In the genomic region with DNA sequence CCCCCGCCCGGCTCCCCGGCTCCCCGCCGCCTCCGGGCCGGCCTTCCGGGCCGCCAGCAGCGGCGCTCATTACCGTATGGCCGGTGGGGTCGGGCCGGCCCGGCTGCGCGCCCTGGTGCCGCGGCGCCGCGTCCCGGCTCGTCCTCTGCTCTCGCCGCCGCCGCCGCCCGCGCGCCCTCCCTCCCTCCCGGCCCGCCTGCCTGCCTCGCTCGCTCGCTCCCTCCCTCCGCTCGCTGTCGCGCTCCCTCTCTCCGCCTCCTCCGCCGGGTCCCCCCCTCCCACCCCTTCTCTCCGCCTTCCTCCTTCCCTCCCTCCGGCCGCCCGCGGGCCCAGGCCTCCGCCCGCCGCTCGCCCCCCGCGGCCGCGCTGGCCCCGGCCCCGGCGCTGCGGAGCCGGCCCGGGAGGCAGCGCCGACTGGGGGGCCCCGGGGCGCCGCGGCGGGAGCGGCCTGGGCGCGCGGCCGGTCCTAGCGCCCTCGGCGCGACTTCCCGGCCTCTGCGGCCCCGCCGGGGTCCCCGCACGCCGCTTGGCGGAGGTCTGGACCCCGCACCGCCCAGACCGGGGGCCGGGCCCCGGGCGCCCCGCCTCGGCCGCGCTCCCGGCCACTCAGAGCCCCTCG, we compare ENCODE assay signal across 8 cellular contexts. TPM values are rescaled to one million over a fixed set of nuclear protein-coding genes. Genes with fewer than 3 reads are reported as not detected.
DNase-seq lines count a peak whose midpoint lies in the region; ATAC-seq and TF ChIP-seq lines count a peak whose summit lies in the region.

A gene (minus strand): TSS at position 173 of the 619 bp plus-strand sequence. CDS start 27,941 bp downstream, outside the sequence.

- H3K4me3 ChIP-seq in Caco-2 (ENCODE audit: low read depth, low read length) (peak within 1 kb of the TSS; percentile 47), SJCRH30 (peak within 1 kb of the TSS; percentile 66), neutrophil (ENCODE audit: low read depth in 1 of 2, low read length in 1 of 2) (peak within 1 kb of the TSS; percentile 70 to 71)

- no peaks in the 10 kb centered on the region for H3K27me3 Mint-ChIP-seq in Caco-2 (ENCODE audit: insufficient read depth, unreplicated experiment)
- no peaks in the 10 kb centered on the region for H3K27me3 Mint-ChIP-seq in activated naive CD8-positive, alpha-beta T cell
- H3K27me3 Mint-ChIP-seq in glutamatergic neuron (ENCODE audit: unreplicated experiment) = peaks cover 5% of the 10 kb centered on the region

- H3K4me1 Mint-ChIP-seq in Caco-2 (ENCODE audit: low read depth, unreplicated experiment) (no peaks in the 10 kb centered on the region), glutamatergic neuron (ENCODE audit: low read depth, unreplicated experiment) (peaks cover 7% of the 10 kb centered on the region)
- peaks cover 39% of the 10 kb centered on the region for H3K4me1 Mint-ChIP-seq in activated naive CD8-positive, alpha-beta T cell (ENCODE audit: low read depth)

- no peaks in the 10 kb centered on the region for H3K36me3 ChIP-seq in Caco-2 (ENCODE audit: control insufficient read depth, insufficient read depth, low read length)
- peaks cover 2% of the 10 kb centered on the region; the same call in 1 of the 2 replicates for H3K36me3 ChIP-seq in SJCRH30
- H3K36me3 ChIP-seq in neutrophil = no peaks in the 10 kb centered on the region

- H3K27ac ChIP-seq in SJCRH30 (no peak within 1 kb of the TSS), neutrophil (peak within 1 kb of the TSS; percentile 67)

- H3K27me3 ChIP-seq in Caco-2 (replicated peaks; ENCODE audit: control insufficient read depth, insufficient read depth, low read length) (no peaks in the 10 kb centered on the region), SJCRH30 (no peaks in the 10 kb centered on the region), neutrophil (peaks cover 36% of the 10 kb centered on the region)

- peak within 1 kb of the TSS; percentile 45 for H3K27ac Mint-ChIP-seq in Caco-2 (ENCODE audit: unreplicated experiment)
- H3K27ac Mint-ChIP-seq in activated naive CD8-positive, alpha-beta T cell = peak within 1 kb of the TSS; percentile 72
- H3K27ac Mint-ChIP-seq in glutamatergic neuron (ENCODE audit: unreplicated experiment) = no peak within 1 kb of the TSS

- H3K9me3 ChIP-seq in Caco-2 (no peaks in the 10 kb centered on the region), SJCRH30 (replicated peaks) (no peaks in the 10 kb centered on the region), neutrophil (no peaks in the 10 kb centered on the region)

- CTCF ChIA-PET in Caco-2 (lab: Charles Lee) = interaction anchor here (0.5 to 1.5 kb wide), 2 partner anchors 19 to 20 kb away, joined by 3 to 6 read pairs; no protein-coding TSS in a partner anchor

- H3K4me3 Mint-ChIP-seq in Caco-2 (ENCODE audit: unreplicated experiment) (peak within 1 kb of the TSS; percentile 85), glutamatergic neuron (ENCODE audit: unreplicated experiment) (peak within 1 kb of the TSS; percentile 46)
- peak within 1 kb of the TSS; percentile 79 for H3K4me3 Mint-ChIP-seq in activated naive CD8-positive, alpha-beta T cell

- no peak for TF ChIP-seq CTCF in Caco-2 (IDR thresholded peaks at IDR 0.05; ENCODE audit: insufficient read depth in 1 of 2, low read depth in 1 of 2, low read length in 1 of 2, severe bottlenecking in 1 of 2, unreplicated experiment in 1 of 2)
- TF ChIP-seq CTCF in glutamatergic neuron (IDR thresholded peaks at IDR 0.05; ENCODE audit: partially characterized antibody, unreplicated experiment) = no peak
- TF ChIP-seq CTCF in neutrophil (IDR thresholded peaks at IDR 0.05) = no peak

- peaks cover 7% of the 10 kb centered on the region for H3K36me3 Mint-ChIP-seq in Caco-2 (ENCODE audit: insufficient read depth, unreplicated experiment)
- no peaks in the 10 kb centered on the region for H3K36me3 Mint-ChIP-seq in activated naive CD8-positive, alpha-beta T cell
- no peaks in the 10 kb centered on the region for H3K36me3 Mint-ChIP-seq in glutamatergic neuron (ENCODE audit: unreplicated experiment)

- intact Hi-C loops in Caco-2 (cut with micrococcal nuclease; ENCODE audit: unreplicated experiment) = loop anchor here (1.0 kb wide), 3 partner anchors 20 to 180 kb away; no protein-coding TSS in a partner anchor

- H3K9me3 Mint-ChIP-seq in Caco-2 (ENCODE audit: unreplicated experiment) (no peaks in the 10 kb centered on the region), glutamatergic neuron (ENCODE audit: unreplicated experiment) (peaks cover 4% of the 10 kb centered on the region)
- no peaks in the 10 kb centered on the region for H3K9me3 Mint-ChIP-seq in activated naive CD8-positive, alpha-beta T cell (ENCODE audit: low read depth)

- H3K4me1 ChIP-seq in Caco-2 = no peaks in the 10 kb centered on the region
- peaks cover 9% of the 10 kb centered on the region; the same call in 1 of the 2 replicates for H3K4me1 ChIP-seq in SJCRH30
- peaks cover 8 to 20% of the 10 kb centered on the region in 2 experiments for H3K4me1 ChIP-seq in neutrophil (ENCODE audit: control insufficient read depth in 1 of 2, insufficient read depth in 1 of 2, low read depth in 1 of 2, low read length in 1 of 2)

- POLR2A ChIA-PET in Caco-2 (lab: Charles Lee) = no interaction called here

- DNase-seq in Caco-2 (peak; percentile 56 to 59), HPDE6-E6E7 (ENCODE audit: extremely low spot score) (peak; percentile 25), SJCRH30 (peak; percentile 75 to 77), glutamatergic neuron (peak; percentile 84), ureter (ENCODE audit: low spot score) (peak; percentile 80)

- BruUV-seq in Caco-2 (replicated peaks; lab: Mats Ljungman, UMichigan) = no TSS peak

- peak; percentile 27 for ATAC-seq in GM21367 (IDR thresholded peaks at IDR 0.05; ENCODE audit: unreplicated experiment)

RNA-seq across cellular contexts. Expression of the gene that starts here (rescaled TPM):
- total RNA-seq in Caco-2 (2022) = 62.1 and 72.2 TPM in 2 replicates
- 26.1 and 32.8 TPM in 2 replicates for total RNA-seq in SJCRH30 (2014; rRNA removed; shearing (Covaris generic))
- 175 TPM for total RNA-seq in glutamatergic neuron (ENCODE audit: unreplicated experiment)
- 40.1 TPM for total RNA-seq in ureter

Comparison
In these comparisons a context has a peak if more than half of its experiments do, and no peak if none do; other contexts are left out.
1. DNase-seq: peak in every context shown above with its lines; median percentile 84 in glutamatergic neuron; 80 in ureter; 76 in SJCRH30; 58 in Caco-2; 25 in HPDE6-E6E7.